22 cellular contexts compared by ENCODE assay signal in genomic region chr2:134539946-134540345, GRCh38.
DNase-seq lines count a peak whose midpoint lies in the region; ATAC-seq and TF ChIP-seq lines count a peak whose summit lies in the region.
"Had no signal": no experiment of that assay in that cellular context is flagged by ENCODE, and none has a peak within 500 bp of the region (broad histone marks: within the 10 kb centered on the region; RNA-seq: fewer than 3 reads in every experiment).

No MANE protein-coding gene starts in this region.

- no peak for DNase-seq in Right ventricle myocardium inferior (ENCODE audit: missing footprints)
- DNase-seq in cardiac septum (ENCODE audit: low spot score) = no peak
- DNase-seq in NCI-H1105 treated with DMSO at 0.1 percent for 48 hours (lab: John Stamatoyannopoulos, UW) = peak; percentile 74
- peak; percentile 27 for DNase-seq in NCI-H345 treated with DMSO at 0.1 percent for 48 hours (lab: John Stamatoyannopoulos, UW; ENCODE audit: unreplicated experiment)
- peak; percentile 46 for DNase-seq in cerebellar cortex (ENCODE audit: low spot score)
- DNase-seq in NCI-H1436 (lab: John Stamatoyannopoulos, UW) = no peak
- DNase-seq in GM10266 (ENCODE audit: extremely low spot score) = no peak
- DNase-seq: activated CD4-positive, alpha-beta T cell treated with anti-CD3 and anti-CD28 coated beads for 4 hours; CD4-positive, alpha-beta memory T cell; colonic mucosa; effector CD4-positive, alpha-beta T cell; GF-D8; Kasumi-1; NCI-H187 treated with DMSO at 0.1 percent for 48 hours; NCI-H526; T1000; trophoblast cell; WERI-Rb-1 had no signal

- intact Hi-C loops in Right ventricle myocardium inferior (cut with DNase I) (loop anchor here (5.0 to 10.0 kb wide), 2 partner anchors 73 to 235 kb away; no protein-coding TSS in a partner anchor), cardiac septum (cut with DNase I) (no loop called here)

- ATAC-seq in Right ventricle myocardium inferior (peak; percentile 51), HG02759 (IDR thresholded peaks at IDR 0.05; ENCODE audit: unreplicated experiment) (no peak)
- ATAC-seq: HCT116; Panc1; stimulated activated memory B cell treated with anti-CD40 and anti-IgM and Interleukin-4, amounts not matched to agents 10 μg/mL and 1 μg/mL and 100 μg/mL, for 72 hours had no signal

- no peak for TF ChIP-seq CTCF in GM10266 (IDR thresholded peaks at IDR 0.05; ENCODE audit: control insufficient read depth, insufficient read depth, low read depth, missing control alignments)

Comparison
In these comparisons a context has a peak if more than half of its experiments do, and no peak if none do; other contexts are left out.
1. DNase-seq: peak in NCI-H1105 treated with DMSO at 0.1 percent for 48 hours (single experiment), NCI-H345 treated with DMSO at 0.1 percent for 48 hours (single experiment) and cerebellar cortex (single experiment); none in Right ventricle myocardium inferior (single experiment), cardiac septum (single experiment), NCI-H1436 (single experiment) and GM10266 (single experiment).